Comparison of ENCODE assay signal across 9 cellular contexts in genomic region chr3:171772427-171773056, GRCh38. TPM values are rescaled to one million over a fixed set of nuclear protein-coding genes. Genes with fewer than 3 reads are reported as not detected.
A peak's percentile ranks its signal among the peaks of the same experiment; 100 is the strongest.
DNase-seq lines count a peak whose midpoint lies in the region; ATAC-seq, FAIRE-seq and TF ChIP-seq lines count a peak whose summit lies in the region.
"Had no signal": no experiment of that assay in that cellular context is flagged by ENCODE, and none has a peak within 500 bp of the region (broad histone marks: within the 10 kb centered on the region; RNA-seq: fewer than 3 reads in every experiment).

No MANE protein-coding gene starts in this region.

- H3K36me3 ChIP-seq in esophagus muscularis mucosa: no peaks in the 10 kb centered on the region

- WGBS in esophagus muscularis mucosa: 1% methylated on average over 4 of the region's 4 CpGs

- H3K27ac Mint-ChIP-seq in Calu3 (ENCODE audit: unreplicated experiment) (no peak overlapping the region), neural crest cell (ENCODE audit: unreplicated experiment) (no peak overlapping the region)
- no peak overlapping the region for H3K27ac Mint-ChIP-seq in activated CD4-positive, alpha-beta memory T cell treated with anti-CD3 and anti-CD28 coated beads, Interleukin-2, amount 10 ng/mL, durations not matched to agents 7 days and 5 days
- H3K27ac Mint-ChIP-seq: activated B cell treated with CpG ODN at 0.5 μM for 24 hours had no signal

- no TSS peak for BruUV-seq in Calu3 (replicated peaks; lab: Mats Ljungman, UMichigan)

- no peak for TF ChIP-seq POLR2A in esophagus muscularis mucosa (IDR thresholded peaks at IDR 0.05; ENCODE audit: low read depth)

- POLR2A ChIA-PET in activated CD4-positive, alpha-beta memory T cell treated with anti-CD3 and anti-CD28 coated beads, Interleukin-2, amount 10 ng/mL, durations not matched to agents 7 days and 5 days (lab: Charles Lee): interaction anchor here (1.1 kb wide), 1 partner anchor 569 kb away, joined by 3 read pairs; no protein-coding TSS in a partner anchor

- no peak for FAIRE-seq in urothelium cell line (lab: Jason Lieb, UNC)

- H3K4me1 Mint-ChIP-seq in Calu3 (ENCODE audit: low read depth, unreplicated experiment) (peaks cover 81% of the 10 kb centered on the region), neural crest cell (peaks cover 33% of the 10 kb centered on the region)
- peaks cover 2% of the 10 kb centered on the region for H3K4me1 Mint-ChIP-seq in activated CD4-positive, alpha-beta memory T cell treated with anti-CD3 and anti-CD28 coated beads, Interleukin-2, amount 10 ng/mL, durations not matched to agents 7 days and 5 days

- no peak overlapping the region for H3K27ac ChIP-seq in esophagus muscularis mucosa (replicated peaks in 1 of 4)

- ATAC-seq in HG02798 (IDR thresholded peaks at IDR 0.05; ENCODE audit: poor library complexity, unreplicated experiment): peak; percentile 40

- intact Hi-C loops in Calu3 (cut with micrococcal nuclease; ENCODE audit: unreplicated experiment): loop anchor here (1.0 to 5.0 kb wide), 3 partner anchors 68 to 810 kb away; no protein-coding TSS in a partner anchor
- intact Hi-C loops in esophagus muscularis mucosa (cut with DNase I): loop anchor here (5.0 kb wide), 2 partner anchors 60 to 125 kb away; no protein-coding TSS in a partner anchor

- no peaks in the 10 kb centered on the region for H3K27me3 ChIP-seq in esophagus muscularis mucosa

- no peaks in the 10 kb centered on the region for H3K9me3 Mint-ChIP-seq in Calu3 (ENCODE audit: low read depth, unreplicated experiment)
- no peaks in the 10 kb centered on the region for H3K9me3 Mint-ChIP-seq in activated CD4-positive, alpha-beta memory T cell treated with anti-CD3 and anti-CD28 coated beads, Interleukin-2, amount 10 ng/mL, durations not matched to agents 7 days and 5 days
- no peaks in the 10 kb centered on the region for H3K9me3 Mint-ChIP-seq in neural crest cell
- H3K9me3 Mint-ChIP-seq: activated B cell treated with CpG ODN at 0.5 μM for 24 hours had no signal

- peaks cover 12 to 61% (median 39%) of the 10 kb centered on the region in 4 donors for H3K4me1 ChIP-seq in esophagus muscularis mucosa

- TF ChIP-seq CTCF in Calu3 (IDR thresholded peaks at IDR 0.05; ENCODE audit: unreplicated experiment) (peak; percentile 77), esophagus muscularis mucosa (IDR thresholded peaks at IDR 0.05) (peak; percentile 58 to 71 (median 69)), neural crest cell (conservative IDR thresholded peaks at IDR 0.05) (peak; percentile 81)

- no peak overlapping the region for H3K4me3 ChIP-seq in esophagus muscularis mucosa

- DNase-seq in Calu3 (peak; percentile 82), NCI-H524 treated with DMSO at 0.1 percent for 48 hours (lab: John Stamatoyannopoulos, UW) (peak; percentile 5), esophagus muscularis mucosa (ENCODE audit: extremely low spot score) (no peak), neural crest cell (ENCODE audit: low read depth, low spot score) (peak; percentile 45), urothelium cell line (ENCODE audit: low spot score) (peak; percentile 45), foreskin melanocyte (no peak)
- peak; percentile 49 for DNase-seq in activated CD4-positive, alpha-beta memory T cell treated with anti-CD3 and anti-CD28 coated beads, Interleukin-2, amount 10 ng/mL, durations not matched to agents 7 days and 5 days
- DNase-seq: activated B cell treated with CpG ODN at 0.5 μM for 24 hours had no signal

- H3K27me3 Mint-ChIP-seq in Calu3 (ENCODE audit: unreplicated experiment) (no peaks in the 10 kb centered on the region), neural crest cell (ENCODE audit: low read depth) (no peaks in the 10 kb centered on the region)
- H3K27me3 Mint-ChIP-seq in activated CD4-positive, alpha-beta memory T cell treated with anti-CD3 and anti-CD28 coated beads, Interleukin-2, amount 10 ng/mL, durations not matched to agents 7 days and 5 days: peaks cover 9% of the 10 kb centered on the region

- H3K36me3 Mint-ChIP-seq in Calu3 (ENCODE audit: insufficient read depth, unreplicated experiment) (peaks cover 21% of the 10 kb centered on the region), neural crest cell (ENCODE audit: low read depth) (no peaks in the 10 kb centered on the region)
- no peaks in the 10 kb centered on the region for H3K36me3 Mint-ChIP-seq in activated CD4-positive, alpha-beta memory T cell treated with anti-CD3 and anti-CD28 coated beads, Interleukin-2, amount 10 ng/mL, durations not matched to agents 7 days and 5 days (ENCODE audit: low read depth)

- no peak for TF ChIP-seq EP300 in esophagus muscularis mucosa (IDR thresholded peaks at IDR 0.05)

- H3K9me3 ChIP-seq in esophagus muscularis mucosa: no peaks in the 10 kb centered on the region

- CTCF ChIA-PET in Calu3 (lab: Charles Lee): interaction anchor here (0.5 to 3.1 kb wide), 40 partner anchors 9 to 811 kb away, joined by 3 to 57 read pairs (median 5); partner anchors contain the start of gene PLD1
- CTCF ChIA-PET in activated CD4-positive, alpha-beta memory T cell treated with anti-CD3 and anti-CD28 coated beads, Interleukin-2, amount 10 ng/mL, durations not matched to agents 7 days and 5 days (lab: Charles Lee): interaction anchor here (0.6 to 2.5 kb wide), 34 partner anchors 8 to 961 kb away, joined by 3 to 21 read pairs (median 4); partner anchors contain the start of gene TNIK

- H3K4me3 Mint-ChIP-seq in Calu3 (ENCODE audit: low read depth, unreplicated experiment) (no peak overlapping the region), neural crest cell (no peak overlapping the region)
- H3K4me3 Mint-ChIP-seq in activated CD4-positive, alpha-beta memory T cell treated with anti-CD3 and anti-CD28 coated beads, Interleukin-2, amount 10 ng/mL, durations not matched to agents 7 days and 5 days: no peak overlapping the region
- H3K4me3 Mint-ChIP-seq: activated B cell treated with CpG ODN at 0.5 μM for 24 hours had no signal

RNA-seq across cellular contexts. Expression of gene PLD1, which starts 37.7 kb away (rescaled TPM):
- total RNA-seq in Calu3 (2022) (58.5 and 61.2 TPM in 2 replicates), esophagus muscularis mucosa (10 to 100 TPM; 12.4 to 21.1 (median 18.5) TPM), neural crest cell (0.89 and 0.93 TPM in 2 replicates)
- 1 to 10 TPM; 3.1 to 4.1 TPM for total RNA-seq in activated CD4-positive, alpha-beta memory T cell treated with anti-CD3 and anti-CD28 coated beads, Interleukin-2, amount 10 ng/mL, durations not matched to agents 7 days and 5 days
- total RNA-seq: activated B cell treated with CpG ODN at 0.5 μM for 24 hours had no signal

Comparison
In these comparisons a context has a peak if more than half of its experiments do, and no peak if none do; other contexts are left out.
1. DNase-seq: peak in Calu3 (single experiment), NCI-H524 treated with DMSO at 0.1 percent for 48 hours (single experiment), activated CD4-positive, alpha-beta memory T cell treated with anti-CD3 and anti-CD28 coated beads, Interleukin-2, amount 10 ng/mL, durations not matched to agents 7 days and 5 days (single experiment), neural crest cell (single experiment) and urothelium cell line (single experiment); none in esophagus muscularis mucosa (single experiment) and foreskin melanocyte (single experiment).
2. Peak in every context shown above with its lines, with median percentiles within 50 percentile points of each other: CTCF ChIP-seq.